ENCODE assay signal across 8 cellular contexts in genomic region chr2:219252570-219252899, GRCh38. TPM values are rescaled to one million over a fixed set of nuclear protein-coding genes. Genes with fewer than 3 reads are reported as not detected.
A peak's percentile ranks its signal among the peaks of the same experiment; 100 is the strongest.
DNase-seq lines count a peak whose midpoint lies in the region; ATAC-seq and TF ChIP-seq lines count a peak whose summit lies in the region.

No MANE protein-coding gene starts in this region.

- 13 to 15% methylated on average over 9 of the region's 9 CpGs for WGBS in GM23248 (ENCODE audit: low coverage in 1 of 2, low lambda C conversion rate in 2 of 2, missing lambda C conversion rate in 2 of 2), 2 experiments
- 15 to 27% methylated on average over 9 of the region's 9 CpGs for WGBS in endodermal cell (ENCODE audit: insufficient coverage in 1 of 2, insufficient read length in 1 of 2), 2 experiments

- no peaks in the 10 kb centered on the region for H3K9me2 ChIP-seq in GM23248 (ENCODE audit: insufficient read depth)
- no peaks in the 10 kb centered on the region for H3K9me2 ChIP-seq in SU-DHL-6 (replicated peaks; ENCODE audit: insufficient read depth, low read length)

- in situ Hi-C loops in GM23248 (cut with MboI) = no loop called here

- H3K4me3 Mint-ChIP-seq in endodermal cell (peak overlapping the region; percentile 51), progenitor cell of endocrine pancreas (ENCODE audit: low read depth) (peak overlapping the region; percentile 59)

- H3K27me3 ChIP-seq in GM23248 (replicated peaks; ENCODE audit: insufficient read depth) = no peaks in the 10 kb centered on the region; the same call in 1 of the 2 replicates
- H3K27me3 ChIP-seq in SU-DHL-6 (ENCODE audit: low read length) = no peaks in the 10 kb centered on the region
- peaks cover 57% of the 10 kb centered on the region for H3K27me3 ChIP-seq in endodermal cell (ENCODE audit: control insufficient read depth, insufficient read depth, low read length, poor library complexity, severe bottlenecking)

- DNase-seq in GM23248 = peak; percentile 52
- DNase-seq in endodermal cell = no peak
- no peak for DNase-seq in progenitor cell of endocrine pancreas (ENCODE audit: low spot score, unreplicated experiment)

- ATAC-seq in HG02642 (IDR thresholded peaks at IDR 0.05; ENCODE audit: poor library complexity, unreplicated experiment) (no peak), HG02852 (IDR thresholded peaks at IDR 0.05; ENCODE audit: unreplicated experiment) (no peak), GM21423 (IDR thresholded peaks at IDR 0.05; ENCODE audit: unreplicated experiment) (no peak), HG03521 (IDR thresholded peaks at IDR 0.05; ENCODE audit: unreplicated experiment) (no peak)

- H4K20me1 ChIP-seq in GM23248 (ENCODE audit: insufficient read depth) (no peaks in the 10 kb centered on the region), SU-DHL-6 (ENCODE audit: low read depth, low read length) (no peaks in the 10 kb centered on the region)

- peak overlapping the region; percentile 86 for H3K4me2 ChIP-seq in GM23248 (ENCODE audit: unreplicated experiment)
- peak overlapping the region; percentile 70 for H3K4me2 ChIP-seq in SU-DHL-6 (ENCODE audit: low read depth, low read length, poor library complexity, severe bottlenecking)

- H3K27ac Mint-ChIP-seq in endodermal cell = no peak overlapping the region
- H3K27ac Mint-ChIP-seq in progenitor cell of endocrine pancreas = no peak overlapping the region

- H3K27ac ChIP-seq in GM23248 = no peak overlapping the region
- peak overlapping the region; percentile 70 for H3K27ac ChIP-seq in SU-DHL-6 (ENCODE audit: low read depth, low read length)
- H3K27ac ChIP-seq in endodermal cell (ENCODE audit: low read depth, low read length) = no peak overlapping the region

- H3K9ac ChIP-seq in GM23248 (peak overlapping the region; percentile 62), SU-DHL-6 (ENCODE audit: low read length) (peak overlapping the region; percentile 72), endodermal cell (ENCODE audit: extremely low read depth, low read length, poor library complexity, severe bottlenecking) (no peak overlapping the region)

- H3F3A ChIP-seq in GM23248 (ENCODE audit: insufficient read depth) = peaks cover 44% of the 10 kb centered on the region
- peaks cover 8% of the 10 kb centered on the region for H3F3A ChIP-seq in SU-DHL-6 (ENCODE audit: insufficient read depth)

- H3K4me1 ChIP-seq in GM23248 (ENCODE audit: insufficient read depth) (peaks cover 40% of the 10 kb centered on the region), endodermal cell (ENCODE audit: control insufficient read depth, insufficient read depth, low read length) (peaks cover 17% of the 10 kb centered on the region)

- H3K27me3 Mint-ChIP-seq in endodermal cell (ENCODE audit: insufficient read depth) (peaks cover 64% of the 10 kb centered on the region), progenitor cell of endocrine pancreas (peaks cover 56% of the 10 kb centered on the region)

- no peaks in the 10 kb centered on the region for H3K9me3 Mint-ChIP-seq in endodermal cell
- no peaks in the 10 kb centered on the region for H3K9me3 Mint-ChIP-seq in progenitor cell of endocrine pancreas (ENCODE audit: low read depth)

- TF ChIP-seq CTCF in SU-DHL-6 (IDR thresholded peaks at IDR 0.05; ENCODE audit: insufficient read depth, low read length, poor library complexity, severe bottlenecking) (no peak), endodermal cell (conservative IDR thresholded peaks at IDR 0.05) (no peak), progenitor cell of endocrine pancreas (IDR thresholded peaks at IDR 0.05; ENCODE audit: unreplicated experiment) (no peak)

- peak overlapping the region; percentile 76 for H2AFZ ChIP-seq in GM23248
- H2AFZ ChIP-seq in SU-DHL-6 (ENCODE audit: low read depth, low read length, severe bottlenecking) = no peak overlapping the region

- H3K4me3 ChIP-seq in GM23248 = peak overlapping the region; percentile 78
- peak overlapping the region; percentile 63 for H3K4me3 ChIP-seq in SU-DHL-6 (ENCODE audit: insufficient read depth, low read length, poor library complexity, severe bottlenecking)
- H3K4me3 ChIP-seq in endodermal cell (ENCODE audit: low read length) = peak overlapping the region; percentile 73

- H3K9me3 ChIP-seq in GM23248 (ENCODE audit: low read depth) = no peaks in the 10 kb centered on the region
- H3K9me3 ChIP-seq in SU-DHL-6 (ENCODE audit: insufficient read depth, low read length) = no peaks in the 10 kb centered on the region
- no peaks in the 10 kb centered on the region for H3K9me3 ChIP-seq in endodermal cell (ENCODE audit: control insufficient read depth, low read length)

- H3K36me3 Mint-ChIP-seq in endodermal cell (ENCODE audit: low read depth) (peaks cover 5% of the 10 kb centered on the region), progenitor cell of endocrine pancreas (ENCODE audit: insufficient read depth) (no peaks in the 10 kb centered on the region)

- peaks cover 26% of the 10 kb centered on the region for H3K4me1 Mint-ChIP-seq in endodermal cell
- H3K4me1 Mint-ChIP-seq in progenitor cell of endocrine pancreas (ENCODE audit: low read depth) = peaks cover 17% of the 10 kb centered on the region

- H3K79me2 ChIP-seq in GM23248 (ENCODE audit: insufficient read depth) (0 out of 2 replicates have a peak, but pooled peaks cover 2% of the 10 kb centered on the region), SU-DHL-6 (ENCODE audit: insufficient read depth, low read length) (peaks cover 20% of the 10 kb centered on the region; the same call in 1 of the 2 replicates)

- H3K36me3 ChIP-seq in GM23248 (ENCODE audit: low read depth) = no peaks in the 10 kb centered on the region
- no peaks in the 10 kb centered on the region for H3K36me3 ChIP-seq in SU-DHL-6 (ENCODE audit: low read length)
- peaks cover 5% of the 10 kb centered on the region for H3K36me3 ChIP-seq in endodermal cell (ENCODE audit: control insufficient read depth, insufficient read depth, low read length)

RNA-seq across cellular contexts. Expression of gene TUBA4B, which starts 0.5 kb away (rescaled TPM):
- not detected in 2 replicates for total RNA-seq in GM23248 (2014; rRNA removed; shearing (Covaris generic))
- polyA plus RNA-seq in GM23248 (2016; fragmentation: Nextera tagmentation; extraction: Ambion mirVana) = not detected in 2 replicates
- total RNA-seq in endodermal cell (not detected), progenitor cell of endocrine pancreas (not detected in 2 replicates)
- not detected for polyA plus RNA-seq in endodermal cell (2013, experiment 1 of 2)
- polyA plus RNA-seq in endodermal cell (2013, experiment 2 of 2) = not detected

RNA-seq across cellular contexts. Expression of gene TUBA4A, which starts 1.2 kb away (rescaled TPM):
- 14.3 and 27.1 TPM in 2 replicates for total RNA-seq in GM23248 (2014; rRNA removed; shearing (Covaris generic))
- 14.5 and 15.5 TPM in 2 replicates for polyA plus RNA-seq in GM23248 (2016; fragmentation: Nextera tagmentation; extraction: Ambion mirVana)
- total RNA-seq in endodermal cell (1 to 10 TPM; 4.0 to 9.5 TPM), progenitor cell of endocrine pancreas (8.3 and 9.1 TPM in 2 replicates)
- 3.3 TPM for polyA plus RNA-seq in endodermal cell (2013, experiment 1 of 2)
- polyA plus RNA-seq in endodermal cell (2013, experiment 2 of 2) = 2.3 TPM

RNA-seq across cellular contexts. Expression of gene STK16, which starts 7.3 kb away (rescaled TPM):
- 15.3 and 16.0 TPM in 2 replicates for total RNA-seq in GM23248 (2014; rRNA removed; shearing (Covaris generic))
- polyA plus RNA-seq in GM23248 (2016; fragmentation: Nextera tagmentation; extraction: Ambion mirVana) = 5.3 and 7.2 TPM in 2 replicates
- total RNA-seq in endodermal cell (10 to 100 TPM; 27.3 to 37.7 TPM), progenitor cell of endocrine pancreas (23.2 and 24.1 TPM in 2 replicates)
- 34.0 TPM for polyA plus RNA-seq in endodermal cell (2013, experiment 1 of 2)
- 32.5 TPM for polyA plus RNA-seq in endodermal cell (2013, experiment 2 of 2)

RNA-seq across cellular contexts. Expression of gene GLB1L, which starts 7.3 kb away (rescaled TPM):
- 13.4 and 13.5 TPM in 2 replicates for total RNA-seq in GM23248 (2014; rRNA removed; shearing (Covaris generic))
- polyA plus RNA-seq in GM23248 (2016; fragmentation: Nextera tagmentation; extraction: Ambion mirVana) = 3.4 and 3.8 TPM in 2 replicates
- total RNA-seq in endodermal cell (10 to 100 TPM in 1 of 2 donors, 1 to 10 TPM in 1; 9.7 to 13.8 TPM), progenitor cell of endocrine pancreas (11.8 and 13.5 TPM in 2 replicates)
- polyA plus RNA-seq in endodermal cell (2013, experiment 1 of 2) = 12.9 TPM
- polyA plus RNA-seq in endodermal cell (2013, experiment 2 of 2) = 7.8 TPM

RNA-seq across cellular contexts. Expression of gene ANKZF1, which starts 22.9 kb away (rescaled TPM):
- total RNA-seq in GM23248 (2014; rRNA removed; shearing (Covaris generic)) = 27.8 and 32.6 TPM in 2 replicates
- polyA plus RNA-seq in GM23248 (2016; fragmentation: Nextera tagmentation; extraction: Ambion mirVana) = 26.8 and 31.5 TPM in 2 replicates
- 10 to 100 TPM; 50.9 to 56.3 TPM for total RNA-seq in endodermal cell
- polyA plus RNA-seq in endodermal cell (2013, experiment 1 of 2) = 54.8 TPM
- polyA plus RNA-seq in endodermal cell (2013, experiment 2 of 2) = 44.5 TPM
- total RNA-seq in progenitor cell of endocrine pancreas = 64.3 and 66.7 TPM in 2 replicates
